Comparison of ENCODE assay signal across 9 cellular contexts in the genomic region with DNA sequence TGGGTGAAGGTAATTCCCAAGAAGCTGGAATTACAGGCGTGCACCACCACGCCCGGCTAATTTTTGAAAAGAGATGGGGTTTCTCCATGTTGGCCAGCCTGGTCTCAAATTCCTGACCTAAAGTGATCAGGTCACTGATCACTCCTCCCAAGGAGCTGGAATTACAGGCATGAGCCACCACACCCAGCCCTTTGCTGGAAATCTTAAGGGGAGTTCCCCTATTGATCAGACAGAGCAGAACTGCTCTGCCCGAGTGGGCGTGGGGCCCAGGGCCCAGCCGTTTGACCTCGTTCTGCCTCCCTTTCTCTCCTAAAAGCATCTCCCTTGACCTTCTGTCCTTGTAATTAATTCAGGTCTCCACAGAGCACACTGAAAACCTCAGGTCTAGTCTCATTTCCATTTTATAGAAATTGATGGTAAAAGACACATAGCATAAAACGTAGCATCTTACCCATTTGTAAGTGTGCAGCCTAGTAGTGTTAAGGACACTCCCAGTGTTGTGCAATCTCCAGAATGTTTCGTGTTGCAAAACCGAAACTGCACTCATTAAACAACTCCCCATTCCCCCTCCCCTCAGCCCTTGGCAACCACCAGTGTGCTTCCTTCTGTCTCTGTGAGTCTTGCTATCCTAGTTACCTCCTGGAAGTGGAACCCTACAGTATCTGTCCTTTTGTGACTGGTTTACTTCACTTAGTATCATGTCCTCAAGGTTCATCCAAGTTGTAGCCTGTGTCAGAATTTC.
DNase-seq lines count a peak whose midpoint lies in the region; ATAC-seq and TF ChIP-seq lines count a peak whose summit lies in the region.
"Had no signal": no experiment of that assay in that cellular context is flagged by ENCODE, and none has a peak within 500 bp of the region (broad histone marks: within the 10 kb centered on the region; RNA-seq: fewer than 3 reads in every experiment).

No MANE protein-coding gene starts in this region.

- DNase-seq in CD4-positive, CD25-positive, alpha-beta regulatory T cell, result peak in 2 of 3 donors; percentile 19 to 74
- DNase-seq in HCEC 1CT (peak; percentile 81), NCI-H2196 treated with DMSO at 0.1 percent for 48 hours (lab: John Stamatoyannopoulos, UW; ENCODE audit: unreplicated experiment) (peak; percentile 48), right atrium auricular region (ENCODE audit: low spot score) (peak; percentile 92), glomerular visceral epithelial cell (ENCODE audit: extremely low spot score) (no peak)
- DNase-seq in stimulated activated CD4-positive, alpha-beta T cell treated with anti-CD3 and anti-CD28 coated beads, Interleukin-12 subunit alpha, Interleukin-12 subunit beta, amount 100 ng/mL, for 4 hours, result peak; percentile 11
- no peak for DNase-seq in activated CD8-positive, alpha-beta memory T cell treated with anti-CD3 and anti-CD28 coated beads, Interleukin-2, amount 50 U/mL, for 4 hours

- H3K9me3 ChIP-seq in CD4-positive, CD25-positive, alpha-beta regulatory T cell (ENCODE audit: control insufficient read depth in 2 of 2, low read length in 2 of 2), result no peaks in the 10 kb centered on the region
- H3K9me3 ChIP-seq in right atrium auricular region, result no peaks in the 10 kb centered on the region

- no peaks in the 10 kb centered on the region for H3K36me3 ChIP-seq in CD4-positive, CD25-positive, alpha-beta regulatory T cell (ENCODE audit: control insufficient read depth, insufficient read depth, low read length)
- no peaks in the 10 kb centered on the region for H3K36me3 ChIP-seq in right atrium auricular region

- peaks cover 3% of the 10 kb centered on the region for H3K36me3 Mint-ChIP-seq in CD4-positive, CD25-positive, alpha-beta regulatory T cell
- peaks cover 7% of the 10 kb centered on the region for H3K36me3 Mint-ChIP-seq in activated naive CD8-positive, alpha-beta T cell

- H3K4me1 Mint-ChIP-seq in CD4-positive, CD25-positive, alpha-beta regulatory T cell, result peaks cover 19 to 80% (median 35%) of the 10 kb centered on the region in 4 donors
- peaks cover 33% of the 10 kb centered on the region for H3K4me1 Mint-ChIP-seq in activated naive CD8-positive, alpha-beta T cell (ENCODE audit: low read depth)

- no peaks in the 10 kb centered on the region for H3K27me3 ChIP-seq in CD4-positive, CD25-positive, alpha-beta regulatory T cell (ENCODE audit: control insufficient read depth, insufficient read depth, low read length)
- H3K27me3 ChIP-seq in right atrium auricular region, result no peaks in the 10 kb centered on the region

- no peaks in the 10 kb centered on the region for H3K27me3 Mint-ChIP-seq in CD4-positive, CD25-positive, alpha-beta regulatory T cell
- H3K27me3 Mint-ChIP-seq in activated naive CD8-positive, alpha-beta T cell, result no peaks in the 10 kb centered on the region

- H3K4me3 Mint-ChIP-seq in CD4-positive, CD25-positive, alpha-beta regulatory T cell, result peak overlapping the region; percentile 31 to 65 (median 48)
- no peak overlapping the region for H3K4me3 Mint-ChIP-seq in activated naive CD8-positive, alpha-beta T cell

- H3K4me3 ChIP-seq in CD4-positive, CD25-positive, alpha-beta regulatory T cell (ENCODE audit: low read depth, low read length), result peak overlapping the region; percentile 49
- peak overlapping the region in 1 of 2 donors; percentile 16 for H3K4me3 ChIP-seq in right atrium auricular region

- peak; percentile 73 to 74 for ATAC-seq in CD4-positive, CD25-positive, alpha-beta regulatory T cell (ENCODE audit: low read depth in 2 of 2)

- no peak for TF ChIP-seq CTCF in right atrium auricular region (IDR thresholded peaks at IDR 0.05)

- peak overlapping the region in 2 of 3 donors; percentile 23 to 84 for H3K27ac Mint-ChIP-seq in CD4-positive, CD25-positive, alpha-beta regulatory T cell
- peak overlapping the region; percentile 1 for H3K27ac Mint-ChIP-seq in activated naive CD8-positive, alpha-beta T cell

- H3K4me1 ChIP-seq in CD4-positive, CD25-positive, alpha-beta regulatory T cell (ENCODE audit: control insufficient read depth, insufficient read depth, low read length, poor library complexity, severe bottlenecking), result peaks cover 36% of the 10 kb centered on the region
- H3K4me1 ChIP-seq in right atrium auricular region, result peaks cover 0 to 92% of the 10 kb centered on the region in 2 donors

- no peak overlapping the region for H3K27ac ChIP-seq in CD4-positive, CD25-positive, alpha-beta regulatory T cell (ENCODE audit: insufficient read depth, low read length, poor library complexity, severe bottlenecking)
- H3K27ac ChIP-seq in right atrium auricular region, result peak overlapping the region; percentile 61 to 83

- H3K9me3 Mint-ChIP-seq in CD4-positive, CD25-positive, alpha-beta regulatory T cell, result no peaks in the 10 kb centered on the region
- H3K9me3 Mint-ChIP-seq in activated naive CD8-positive, alpha-beta T cell (ENCODE audit: low read depth), result no peaks in the 10 kb centered on the region
- H3K9me3 Mint-ChIP-seq: naive thymus-derived CD8-positive, alpha-beta T cell had no signal

Comparison
In these comparisons a context has a peak if more than half of its experiments do, and no peak if none do; other contexts are left out.
1. DNase-seq: peak in CD4-positive, CD25-positive, alpha-beta regulatory T cell (2 of 3), HCEC 1CT (single experiment), NCI-H2196 treated with DMSO at 0.1 percent for 48 hours (single experiment), right atrium auricular region (single experiment) and stimulated activated CD4-positive, alpha-beta T cell treated with anti-CD3 and anti-CD28 coated beads, Interleukin-12 subunit alpha, Interleukin-12 subunit beta, amount 100 ng/mL, for 4 hours (single experiment); none in activated CD8-positive, alpha-beta memory T cell treated with anti-CD3 and anti-CD28 coated beads, Interleukin-2, amount 50 U/mL, for 4 hours (single experiment) and glomerular visceral epithelial cell (single experiment).